In the genomic region with DNA sequence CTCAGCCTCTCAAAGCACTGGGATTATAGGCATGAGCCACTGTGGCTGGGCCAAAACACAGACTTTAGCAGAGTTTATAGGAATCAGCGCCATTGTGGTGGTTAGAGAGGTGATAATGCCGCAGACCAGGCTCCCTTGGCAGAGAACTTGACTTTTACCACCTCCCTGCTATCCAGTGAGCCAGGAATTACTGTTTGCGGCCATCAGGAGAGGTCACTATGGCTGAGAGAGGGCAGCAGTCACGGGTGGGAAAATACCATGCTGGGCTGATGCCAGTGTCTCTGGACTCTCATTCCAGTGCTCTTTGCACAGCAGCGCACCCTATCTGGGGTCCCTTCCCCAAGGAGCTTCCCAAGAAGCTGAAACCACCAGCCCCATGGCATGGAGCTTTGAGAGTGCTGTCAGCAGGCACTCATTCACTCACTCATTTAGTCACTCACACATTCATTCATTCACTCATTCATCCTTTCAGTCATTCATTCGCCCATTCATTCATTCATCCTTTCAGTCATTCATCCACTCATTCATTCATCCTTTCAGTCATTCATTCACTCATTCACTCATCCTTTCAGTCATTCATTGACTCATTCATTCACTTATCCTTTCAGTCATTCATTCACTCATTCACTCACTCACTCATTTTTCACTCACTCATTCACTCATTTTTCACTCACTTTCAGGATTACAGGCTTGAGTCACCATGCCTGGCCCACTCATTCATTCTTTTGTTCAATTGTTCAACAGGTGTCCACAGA, we compare ENCODE assay signal across 17 cellular contexts. TPM values are rescaled to one million over a fixed set of nuclear protein-coding genes. Genes with fewer than 3 reads are reported as not detected.
DNase-seq lines count a peak whose midpoint lies in the region; ATAC-seq and TF ChIP-seq lines count a peak whose summit lies in the region.
"Had no signal": no experiment of that assay in that cellular context is flagged by ENCODE, and none has a peak within 500 bp of the region (broad histone marks: within the 10 kb centered on the region; RNA-seq: fewer than 3 reads in every experiment).

No MANE protein-coding gene starts in this region.

- 90 to 93% (median 93%) methylated on average over 6 of the region's 6 CpGs for WGBS in ovary, 3 donors

- H3K4me3 Mint-ChIP-seq in endothelial cell (ENCODE audit: unreplicated experiment): no peak overlapping the region
- no peak overlapping the region for H3K4me3 Mint-ChIP-seq in mesothelial cell of epicardium
- H3K4me3 Mint-ChIP-seq: IgD-negative memory B cell had no signal

- peak overlapping the region; percentile 25 for H3K27ac Mint-ChIP-seq in endothelial cell (ENCODE audit: unreplicated experiment)
- H3K27ac Mint-ChIP-seq in mesothelial cell of epicardium: no peak overlapping the region
- H3K27ac Mint-ChIP-seq: IgD-negative memory B cell had no signal

- H3K27ac ChIP-seq in HEK293 (ENCODE audit: extremely low read depth, low read depth, low read length): no peak overlapping the region
- H3K27ac ChIP-seq in ovary: no peak overlapping the region

- no peak for ATAC-seq in HG02840 (IDR thresholded peaks at IDR 0.05; ENCODE audit: low FRiP score, unreplicated experiment)

- H3K4me1 ChIP-seq in BE2C (peaks cover 13% of the 10 kb centered on the region), HEK293 (ENCODE audit: control insufficient read depth, insufficient read depth, low read length) (no peaks in the 10 kb centered on the region), ovary (ENCODE audit: insufficient read depth) (peaks cover 21% of the 10 kb centered on the region)

- intact Hi-C loops in ovary (cut with DNase I): no loop called here

- H3K36me3 Mint-ChIP-seq in endothelial cell (ENCODE audit: low read depth, unreplicated experiment) (peaks cover 4% of the 10 kb centered on the region), mesothelial cell of epicardium (no peaks in the 10 kb centered on the region)
- H3K36me3 Mint-ChIP-seq: IgD-negative memory B cell had no signal

- no peak for TF ChIP-seq POLR2A in ovary (IDR thresholded peaks at IDR 0.05)

- H3K27me3 Mint-ChIP-seq in endothelial cell (ENCODE audit: unreplicated experiment) (peaks cover 8% of the 10 kb centered on the region), mesothelial cell of epicardium (ENCODE audit: low read depth) (peaks cover 10% of the 10 kb centered on the region)

- H3K27me3 ChIP-seq in BE2C: no peaks in the 10 kb centered on the region
- H3K27me3 ChIP-seq in ovary: no peaks in the 10 kb centered on the region

- no peaks in the 10 kb centered on the region for H3K36me3 ChIP-seq in BE2C
- no peaks in the 10 kb centered on the region for H3K36me3 ChIP-seq in HEK293 (ENCODE audit: control insufficient read depth in 2 of 2, insufficient read depth in 1 of 2, low read length in 2 of 2)
- no peaks in the 10 kb centered on the region for H3K36me3 ChIP-seq in ovary

- peak; percentile 3 for DNase-seq in BE2C
- no peak for DNase-seq in endothelial cell (ENCODE audit: low spot score)
- DNase-seq in ovary: peak in 3 of 5 donors; percentile 6 to 18 (median 10)
- no peak for DNase-seq in activated naive CD4-positive, alpha-beta T cell treated with Interleukin-2 at 50 U/mL for 16 hours
- DNase-seq in mesothelial cell of epicardium (ENCODE audit: low spot score in 2 of 2, unreplicated experiment in 2 of 2): no peak
- DNase-seq in kidney tubule cell (ENCODE audit: low spot score): no peak
- DNase-seq: NCI-H1105 treated with DMSO at 0.1 percent for 48 hours, NCI-H1694 treated with DMSO at 0.1 percent for 48 hours, NCI-H2107, NCI-H345, OCI-M1, RPMI8226 had no signal

- H3K4me3 ChIP-seq in BE2C (ENCODE audit: low read depth, low read length) (no peak overlapping the region), HEK293 (ENCODE audit: low read depth, low read length) (no peak overlapping the region), ovary (no peak overlapping the region)

- H3K9me3 ChIP-seq in BE2C: no peaks in the 10 kb centered on the region
- H3K9me3 ChIP-seq in HEK293 (ENCODE audit: control insufficient read depth, insufficient read depth, low read depth, low read length): no peaks in the 10 kb centered on the region
- no peaks in the 10 kb centered on the region for H3K9me3 ChIP-seq in ovary

- POLR2A ChIA-PET in HEK293 (lab: Yijun Ruan, JAX): no interaction called here

- TF ChIP-seq CTCF in BE2C (IDR thresholded peaks at IDR 0.05; ENCODE audit: low read depth, low read length): no peak
- TF ChIP-seq CTCF in HEK293 (tag by site-specific recombination; IDR thresholded peaks at IDR 0.05): no peak
- no peak for TF ChIP-seq CTCF in endothelial cell (IDR thresholded peaks at IDR 0.05; ENCODE audit: unreplicated experiment)
- no peak for TF ChIP-seq CTCF in ovary (IDR thresholded peaks at IDR 0.05)
- TF ChIP-seq CTCF in mesothelial cell of epicardium (IDR thresholded peaks at IDR 0.05; ENCODE audit: unreplicated experiment): no peak

- CTCF ChIA-PET in HEK293 (lab: Yijun Ruan, JAX): no interaction called here

- TF ChIP-seq EP300 in ovary (IDR thresholded peaks at IDR 0.05): no peak

- H3K9me3 Mint-ChIP-seq in endothelial cell (ENCODE audit: unreplicated experiment): no peaks in the 10 kb centered on the region
- no peaks in the 10 kb centered on the region for H3K9me3 Mint-ChIP-seq in mesothelial cell of epicardium

- H3K4me1 Mint-ChIP-seq in endothelial cell (ENCODE audit: unreplicated experiment): peaks cover 10% of the 10 kb centered on the region
- H3K4me1 Mint-ChIP-seq in mesothelial cell of epicardium: peaks cover 9% of the 10 kb centered on the region

TF ChIP-seq in HEK293, 187 proteins besides CTCF, POLR2A, EP300 and RAD21 (continues in another document):
- no peak for TF ChIP-seq ZNF391 (tag by site-specific recombination; IDR thresholded peaks at IDR 0.05; ENCODE audit: borderline replicate concordance, low read depth)
- no peak for TF ChIP-seq ZNF324 (tag by site-specific recombination; IDR thresholded peaks at IDR 0.05)
- TF ChIP-seq ZNF311 (tag by site-specific recombination; IDR thresholded peaks at IDR 0.05; ENCODE audit: borderline replicate concordance): no peak
- TF ChIP-seq HOXC10 (CRISPR knock-in tag; IDR thresholded peaks at IDR 0.05): no peak
- TF ChIP-seq ZNF830 (tag by site-specific recombination; IDR thresholded peaks at IDR 0.05; ENCODE audit: low read depth): no peak
- TF ChIP-seq ZNF791 (tag by site-specific recombination; IDR thresholded peaks at IDR 0.05): no peak
- TF ChIP-seq ZNF629 (tag by site-specific recombination; IDR thresholded peaks at IDR 0.05): no peak
- TF ChIP-seq ZNF654 (tag by site-specific recombination; IDR thresholded peaks at IDR 0.05; ENCODE audit: low read depth): no peak
- TF ChIP-seq ZNF777 (tag by site-specific recombination; IDR thresholded peaks at IDR 0.05; ENCODE audit: borderline replicate concordance): no peak
- TF ChIP-seq, protein P1, sequence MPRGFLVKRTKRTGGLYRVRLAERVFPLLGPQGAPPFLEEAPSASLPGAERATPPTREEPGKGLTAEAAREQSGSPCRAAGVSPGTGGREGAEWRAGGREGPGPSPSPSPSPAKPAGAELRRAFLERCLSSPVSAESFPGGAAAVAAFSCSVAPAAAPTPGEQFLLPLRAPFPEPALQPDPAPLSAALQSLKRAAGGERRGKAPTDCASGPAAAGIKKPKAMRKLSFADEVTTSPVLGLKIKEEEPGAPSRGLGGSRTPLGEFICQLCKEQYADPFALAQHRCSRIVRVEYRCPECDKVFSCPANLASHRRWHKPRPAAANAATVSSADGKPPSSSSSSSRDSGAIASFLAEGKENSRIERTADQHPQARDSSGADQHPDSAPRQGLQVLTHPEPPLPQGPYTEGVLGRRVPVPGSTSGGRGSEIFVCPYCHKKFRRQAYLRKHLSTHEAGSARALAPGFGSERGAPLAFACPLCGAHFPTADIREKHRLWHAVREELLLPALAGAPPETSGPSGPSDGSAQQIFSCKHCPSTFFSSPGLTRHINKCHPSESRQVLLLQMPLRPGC (tag by site-specific recombination; IDR thresholded peaks at IDR 0.05): no peak
- peak; percentile 92 for TF ChIP-seq ZNF24 (tag by site-specific recombination; IDR thresholded peaks at IDR 0.05)
- no peak for TF ChIP-seq TCF7L2 (IDR thresholded peaks at IDR 0.05; ENCODE audit: borderline replicate concordance, low read depth, low read length)
- TF ChIP-seq, protein P2, sequence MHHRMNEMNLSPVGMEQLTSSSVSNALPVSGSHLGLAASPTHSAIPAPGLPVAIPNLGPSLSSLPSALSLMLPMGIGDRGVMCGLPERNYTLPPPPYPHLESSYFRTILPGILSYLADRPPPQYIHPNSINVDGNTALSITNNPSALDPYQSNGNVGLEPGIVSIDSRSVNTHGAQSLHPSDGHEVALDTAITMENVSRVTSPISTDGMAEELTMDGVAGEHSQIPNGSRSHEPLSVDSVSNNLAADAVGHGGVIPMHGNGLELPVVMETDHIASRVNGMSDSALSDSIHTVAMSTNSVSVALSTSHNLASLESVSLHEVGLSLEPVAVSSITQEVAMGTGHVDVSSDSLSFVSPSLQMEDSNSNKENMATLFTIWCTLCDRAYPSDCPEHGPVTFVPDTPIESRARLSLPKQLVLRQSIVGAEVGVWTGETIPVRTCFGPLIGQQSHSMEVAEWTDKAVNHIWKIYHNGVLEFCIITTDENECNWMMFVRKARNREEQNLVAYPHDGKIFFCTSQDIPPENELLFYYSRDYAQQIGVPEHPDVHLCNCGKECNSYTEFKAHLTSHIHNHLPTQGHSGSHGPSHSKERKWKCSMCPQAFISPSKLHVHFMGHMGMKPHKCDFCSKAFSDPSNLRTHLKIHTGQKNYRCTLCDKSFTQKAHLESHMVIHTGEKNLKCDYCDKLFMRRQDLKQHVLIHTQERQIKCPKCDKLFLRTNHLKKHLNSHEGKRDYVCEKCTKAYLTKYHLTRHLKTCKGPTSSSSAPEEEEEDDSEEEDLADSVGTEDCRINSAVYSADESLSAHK (tag by site-specific recombination; IDR thresholded peaks at IDR 0.05): no peak
- TF ChIP-seq ZNF37A (tag by site-specific recombination; IDR thresholded peaks at IDR 0.05): no peak

RNA-seq across cellular contexts. Expression of a gene that starts 27.3 kb away (rescaled TPM):
- 32.9 TPM for polyA plus RNA-seq in BE2C (2012; ENCODE audit: insufficient read depth, insufficient read length, low read depth)
- total RNA-seq in endothelial cell (ENCODE audit: unreplicated experiment) (140 TPM), ovary (100 to 1,000 TPM in 3 of 7 donors, 10 to 100 TPM in 2, not detected in 2; 74.9 to 294 (median 169) TPM), mesothelial cell of epicardium (61.4 to 122 TPM (median 69.3 TPM) in 3 replicates)
- not detected for polyA plus RNA-seq in ovary
- total RNA-seq: HT-29, LHCN-M2 had no signal
- polyA plus RNA-seq: IgD-negative memory B cell had no signal

RNA-seq across cellular contexts. Expression of a gene that starts 55.8 kb away (rescaled TPM):
- polyA plus RNA-seq in BE2C (2012; ENCODE audit: insufficient read depth, insufficient read length, low read depth): 48.0 TPM
- total RNA-seq in endothelial cell (ENCODE audit: unreplicated experiment): 26.5 TPM
- 10 to 100 TPM in 6 of 7 donors, 1 to 10 TPM in 1; 8.7 to 33.5 (median 28.6) TPM for total RNA-seq in ovary
- polyA plus RNA-seq in ovary: 10 to 100 TPM; 20.0 to 22.3 TPM
- 42.3 to 43.5 TPM (median 42.5 TPM) in 3 replicates for total RNA-seq in mesothelial cell of epicardium

Comparison
In these comparisons a context has a peak if more than half of its experiments do, and no peak if none do; other contexts are left out.
1. DNase-seq: peak in BE2C (single experiment) and ovary (3 of 5); none in endothelial cell (single experiment), activated naive CD4-positive, alpha-beta T cell treated with Interleukin-2 at 50 U/mL for 16 hours (single experiment), mesothelial cell of epicardium (0 of 2) and kidney tubule cell (single experiment).